In the genomic region with DNA sequence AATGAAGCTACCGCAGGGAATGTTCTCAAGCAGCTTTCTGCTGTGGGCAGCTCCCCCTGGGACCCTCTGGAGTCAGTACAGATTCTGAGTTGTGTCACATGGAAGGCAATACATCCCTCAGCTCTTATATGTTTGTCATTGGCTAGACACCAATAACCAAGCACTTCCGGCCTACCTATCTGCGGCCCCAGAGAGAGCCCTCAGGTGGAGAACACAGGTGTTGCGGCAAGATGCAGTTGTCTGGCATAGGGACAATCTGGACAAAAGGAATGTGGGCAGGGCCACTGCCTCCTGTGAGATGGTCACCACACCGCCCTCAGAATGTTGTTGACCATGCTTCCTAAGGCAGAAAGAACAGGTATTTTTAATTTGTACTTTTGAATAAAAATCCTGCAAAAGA, we compare ENCODE assay signal across 8 cellular contexts.
DNase-seq lines count a peak whose midpoint lies in the region; ATAC-seq and TF ChIP-seq lines count a peak whose summit lies in the region.

No MANE protein-coding gene starts in this region.

- peak; percentile 22 for TF ChIP-seq CTCF in GM13976 (IDR thresholded peaks at IDR 0.05; ENCODE audit: borderline replicate concordance, control extremely low read depth, extremely low read depth, insufficient read depth, missing control alignments)
- TF ChIP-seq CTCF in esophagus muscularis mucosa (IDR thresholded peaks at IDR 0.05) = no peak
- TF ChIP-seq CTCF in smooth muscle cell (IDR thresholded peaks at IDR 0.05; ENCODE audit: borderline replicate concordance, insufficient read depth, poor library complexity, severe bottlenecking) = no peak
- TF ChIP-seq CTCF in natural killer cell (IDR thresholded peaks at IDR 0.05) = no peak

- H3K27ac ChIP-seq in esophagus muscularis mucosa (replicated peaks in 1 of 4) (no peak overlapping the region), smooth muscle cell (ENCODE audit: low read depth) (no peak overlapping the region)

- H3K36me3 ChIP-seq in esophagus muscularis mucosa (no peaks in the 10 kb centered on the region), smooth muscle cell (ENCODE audit: low read depth) (no peaks in the 10 kb centered on the region)

- H3K4me3 ChIP-seq in esophagus muscularis mucosa (no peak overlapping the region), smooth muscle cell (no peak overlapping the region)

- no peak for TF ChIP-seq POLR2A in esophagus muscularis mucosa (IDR thresholded peaks at IDR 0.05; ENCODE audit: low read depth)

- H3K27me3 Mint-ChIP-seq in natural killer cell (ENCODE audit: low read depth in 2 of 2) = no peaks in the 10 kb centered on the region

- WGBS in esophagus muscularis mucosa = 61% methylated on average over 5 of the region's 5 CpGs
- WGBS in smooth muscle cell (ENCODE audit: low lambda C conversion rate) = 70% methylated on average over 5 of the region's 5 CpGs

- no peak overlapping the region for H3K4me2 ChIP-seq in smooth muscle cell

- peak; percentile 42 for DNase-seq in COR-L47 (lab: John Stamatoyannopoulos, UW)
- DNase-seq in GM13976 (ENCODE audit: low spot score) = peak; percentile 32
- DNase-seq in NCI-H524 (lab: John Stamatoyannopoulos, UW) = peak; percentile 15 to 58
- peak; percentile 55 for DNase-seq in esophagus muscularis mucosa (ENCODE audit: extremely low spot score)
- DNase-seq in smooth muscle cell (lab: John Stamatoyannopoulos, UW; ENCODE audit: unreplicated experiment) = no peak
- no peak for DNase-seq in natural killer cell
- DNase-seq in amniotic stem cell (lab: John Stamatoyannopoulos, UW) = no peak
- DNase-seq in activated CD8-positive, alpha-beta memory T cell treated with anti-CD3 and anti-CD28 coated beads for 24 hours = no peak

- no peaks in the 10 kb centered on the region for H3K4me1 Mint-ChIP-seq in natural killer cell

- H3K4me1 ChIP-seq in esophagus muscularis mucosa (peaks cover 0 to 2% (median 0%) of the 10 kb centered on the region in 4 donors), smooth muscle cell (ENCODE audit: low read depth) (peaks cover 6% of the 10 kb centered on the region)

- H4K20me1 ChIP-seq in smooth muscle cell (ENCODE audit: low read depth) = no peaks in the 10 kb centered on the region

- ATAC-seq in natural killer cell = no peak

- no peaks in the 10 kb centered on the region for H3F3A ChIP-seq in smooth muscle cell (ENCODE audit: low read depth)

- H3K9me3 ChIP-seq in esophagus muscularis mucosa (no peaks in the 10 kb centered on the region), smooth muscle cell (replicated peaks; ENCODE audit: low read depth) (no peaks in the 10 kb centered on the region)

- H3K9ac ChIP-seq in smooth muscle cell (ENCODE audit: low read depth) = no peak overlapping the region

- H3K27me3 ChIP-seq in esophagus muscularis mucosa = no peaks in the 10 kb centered on the region
- H3K27me3 ChIP-seq in smooth muscle cell (ENCODE audit: low read depth) = peaks cover 4% of the 10 kb centered on the region

- intact Hi-C loops in esophagus muscularis mucosa (cut with DNase I) = no loop called here
- intact Hi-C loops in natural killer cell (cut with micrococcal nuclease) = no loop called here

- TF ChIP-seq EP300 in esophagus muscularis mucosa (IDR thresholded peaks at IDR 0.05) = no peak

- in situ Hi-C loops in GM13976 (cut with MboI; ENCODE audit: low sequenced_read_pairs, unreplicated experiment) = no loop called here

- H3K9me3 Mint-ChIP-seq in natural killer cell = no peaks in the 10 kb centered on the region

- H3K79me2 ChIP-seq in smooth muscle cell (ENCODE audit: low read depth) = no peaks in the 10 kb centered on the region

- no peak overlapping the region for H3K4me3 Mint-ChIP-seq in natural killer cell

- H2AFZ ChIP-seq in smooth muscle cell (ENCODE audit: low read depth) = no peak overlapping the region

- no peak overlapping the region for H3K27ac Mint-ChIP-seq in natural killer cell

- H3K36me3 Mint-ChIP-seq in natural killer cell = no peaks in the 10 kb centered on the region

Comparison
In these comparisons a context has a peak if more than half of its experiments do, and no peak if none do; other contexts are left out.
1. DNase-seq: peak in COR-L47 (single experiment), GM13976 (single experiment), NCI-H524 (2 of 2) and esophagus muscularis mucosa (single experiment); none in smooth muscle cell (single experiment), natural killer cell (single experiment), amniotic stem cell (single experiment) and activated CD8-positive, alpha-beta memory T cell treated with anti-CD3 and anti-CD28 coated beads for 24 hours (single experiment).